ENCODE assay signal across 3 cellular contexts in the genomic region with DNA sequence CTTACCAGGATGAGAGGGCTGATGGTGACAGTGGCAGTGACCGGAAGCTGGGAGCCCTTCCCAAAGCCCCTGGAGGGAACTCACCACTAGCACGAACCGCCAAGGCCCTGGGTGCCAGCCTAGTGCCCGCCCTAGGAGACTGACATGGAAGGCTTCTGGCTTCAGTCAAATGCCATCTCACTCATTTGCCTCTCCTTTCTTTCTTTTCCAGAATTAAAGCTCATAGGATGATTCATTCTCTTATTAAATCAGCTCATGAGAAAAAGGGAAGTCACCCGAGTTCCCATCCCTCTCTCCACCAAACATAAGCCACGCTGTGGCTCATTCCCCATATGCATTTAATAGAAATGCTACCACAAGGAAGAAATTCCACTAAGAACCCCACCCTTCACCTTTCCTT.
TF ChIP-seq lines count a peak whose summit lies in the region.

No MANE protein-coding gene starts in this region.

TF ChIP-seq in A549, 52 proteins besides CTCF, POLR2A, EP300 and RAD21:
- TF ChIP-seq CEBPB (IDR thresholded peaks at IDR 0.05) (no peak), CHD2 (IDR thresholded peaks at IDR 0.05; ENCODE audit: low read length, partially characterized antibody) (no peak), FOSL2 (IDR thresholded peaks at IDR 0.05) (no peak), FOSL2 (CRISPR knock-in tag; IDR thresholded peaks at IDR 0.05) (peak; percentile 8; the same call in 1 of the 2 replicates), ZSCAN20 (CRISPR knock-in tag; IDR thresholded peaks at IDR 0.05) (no peak), HDAC2 (IDR thresholded peaks at IDR 0.05) (no peak), GATA3 (IDR thresholded peaks at IDR 0.05; ENCODE audit: borderline replicate concordance) (0 out of 2 replicates have a peak, but pooled peaks have one; percentile 18)
- TF ChIP-seq, protein P1, sequence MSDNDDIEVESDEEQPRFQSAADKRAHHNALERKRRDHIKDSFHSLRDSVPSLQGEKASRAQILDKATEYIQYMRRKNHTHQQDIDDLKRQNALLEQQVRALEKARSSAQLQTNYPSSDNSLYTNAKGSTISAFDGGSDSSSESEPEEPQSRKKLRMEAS (IDR thresholded peaks at IDR 0.05): no peak

TF ChIP-seq in K562, 482 proteins besides CTCF, POLR2A, EP300 and RAD21:
- TF ChIP-seq ARHGAP35 (IDR thresholded peaks at IDR 0.05; ENCODE audit: partially characterized antibody): no peak
- TF ChIP-seq SPI1 (IDR thresholded peaks at IDR 0.05; ENCODE audit: borderline replicate concordance, low read depth, low read length): peak; percentile 80

TF ChIP-seq in WTC11, 78 proteins besides CTCF, POLR2A, EP300 and RAD21:
- TF ChIP-seq SOX15 (CRISPR knock-in tag; IDR thresholded peaks at IDR 0.05): no peak
- TF ChIP-seq, protein P2, sequence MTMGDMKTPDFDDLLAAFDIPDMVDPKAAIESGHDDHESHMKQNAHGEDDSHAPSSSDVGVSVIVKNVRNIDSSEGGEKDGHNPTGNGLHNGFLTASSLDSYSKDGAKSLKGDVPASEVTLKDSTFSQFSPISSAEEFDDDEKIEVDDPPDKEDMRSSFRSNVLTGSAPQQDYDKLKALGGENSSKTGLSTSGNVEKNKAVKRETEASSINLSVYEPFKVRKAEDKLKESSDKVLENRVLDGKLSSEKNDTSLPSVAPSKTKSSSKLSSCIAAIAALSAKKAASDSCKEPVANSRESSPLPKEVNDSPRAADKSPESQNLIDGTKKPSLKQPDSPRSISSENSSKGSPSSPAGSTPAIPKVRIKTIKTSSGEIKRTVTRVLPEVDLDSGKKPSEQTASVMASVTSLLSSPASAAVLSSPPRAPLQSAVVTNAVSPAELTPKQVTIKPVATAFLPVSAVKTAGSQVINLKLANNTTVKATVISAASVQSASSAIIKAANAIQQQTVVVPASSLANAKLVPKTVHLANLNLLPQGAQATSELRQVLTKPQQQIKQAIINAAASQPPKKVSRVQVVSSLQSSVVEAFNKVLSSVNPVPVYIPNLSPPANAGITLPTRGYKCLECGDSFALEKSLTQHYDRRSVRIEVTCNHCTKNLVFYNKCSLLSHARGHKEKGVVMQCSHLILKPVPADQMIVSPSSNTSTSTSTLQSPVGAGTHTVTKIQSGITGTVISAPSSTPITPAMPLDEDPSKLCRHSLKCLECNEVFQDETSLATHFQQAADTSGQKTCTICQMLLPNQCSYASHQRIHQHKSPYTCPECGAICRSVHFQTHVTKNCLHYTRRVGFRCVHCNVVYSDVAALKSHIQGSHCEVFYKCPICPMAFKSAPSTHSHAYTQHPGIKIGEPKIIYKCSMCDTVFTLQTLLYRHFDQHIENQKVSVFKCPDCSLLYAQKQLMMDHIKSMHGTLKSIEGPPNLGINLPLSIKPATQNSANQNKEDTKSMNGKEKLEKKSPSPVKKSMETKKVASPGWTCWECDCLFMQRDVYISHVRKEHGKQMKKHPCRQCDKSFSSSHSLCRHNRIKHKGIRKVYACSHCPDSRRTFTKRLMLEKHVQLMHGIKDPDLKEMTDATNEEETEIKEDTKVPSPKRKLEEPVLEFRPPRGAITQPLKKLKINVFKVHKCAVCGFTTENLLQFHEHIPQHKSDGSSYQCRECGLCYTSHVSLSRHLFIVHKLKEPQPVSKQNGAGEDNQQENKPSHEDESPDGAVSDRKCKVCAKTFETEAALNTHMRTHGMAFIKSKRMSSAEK (CRISPR knock-in tag; IDR thresholded peaks at IDR 0.05; ENCODE audit: borderline replicate concordance): no peak
